In genomic region chr14:87687338-87687876, GRCh38 we compare ENCODE assay signal across 25 cellular contexts.
"Had no signal": no experiment of that assay in that cellular context is flagged by ENCODE, and none has a peak within 500 bp of the region (broad histone marks: within the 10 kb centered on the region; RNA-seq: fewer than 3 reads in every experiment).

No MANE protein-coding gene starts in this region.

- H3K9me3 Mint-ChIP-seq: activated CD4-positive, alpha-beta memory T cell treated with anti-CD3 and anti-CD28 coated beads, Interleukin-2, amount 10 ng/mL, durations not matched to agents 7 days and 5 days; activated naive CD4-positive, alpha-beta T cell treated with anti-CD3 and anti-CD28 coated beads, Interleukin-2, amount 10 ng/mL, durations not matched to agents 7 days and 5 days; activated T-cell treated with anti-CD3 and anti-CD28 coated beads, Interleukin-2, amount 50 U/mL, for 72 hours; activated T-helper 2 cell treated with anti-CD3 and anti-CD28 coated beads, Interferon-gamma antibody, Interleukin-2, Interleukin-4, amounts not matched to agents 10 μg/mL and 5 μg/mL and 100 μg/mL, durations not matched to agents 14 hours and 24 hours and 36 hours had no signal

- ATAC-seq: activated CD4-positive, alpha-beta T cell treated with anti-CD3 and anti-CD28 coated beads for 36 hours; activated T-cell treated with anti-CD3 and anti-CD28 coated beads, Interleukin-2, amount 50 U/mL, for 72 hours; Panc1; Right ventricle myocardium inferior had no signal

- H3K27ac Mint-ChIP-seq: activated CD4-positive, alpha-beta memory T cell treated with anti-CD3 and anti-CD28 coated beads, Interleukin-2, amount 10 ng/mL, durations not matched to agents 7 days and 5 days; activated CD4-positive, alpha-beta T cell treated with anti-CD3 and anti-CD28 coated beads for 36 hours; activated naive CD4-positive, alpha-beta T cell treated with anti-CD3 and anti-CD28 coated beads, Interleukin-2, amount 10 ng/mL, durations not matched to agents 7 days and 5 days; activated naive CD8-positive, alpha-beta T cell treated with anti-CD3 and anti-CD28 coated beads for 36 hours; activated T-cell treated with anti-CD3 and anti-CD28 coated beads, Interleukin-2, amount 50 U/mL, for 72 hours; activated T-helper 2 cell treated with anti-CD3 and anti-CD28 coated beads, Interferon-gamma antibody, Interleukin-2, Interleukin-4, amounts not matched to agents 10 μg/mL and 5 μg/mL and 100 μg/mL, durations not matched to agents 14 hours and 24 hours and 36 hours had no signal

- H3K9me3 ChIP-seq: MG63 had no signal

- H3K27me3 ChIP-seq: MG63 had no signal

- H3K27me3 Mint-ChIP-seq: activated CD4-positive, alpha-beta memory T cell treated with anti-CD3 and anti-CD28 coated beads, Interleukin-2, amount 10 ng/mL, durations not matched to agents 7 days and 5 days; activated naive CD4-positive, alpha-beta T cell treated with anti-CD3 and anti-CD28 coated beads, Interleukin-2, amount 10 ng/mL, durations not matched to agents 7 days and 5 days had no signal

- H3K27ac ChIP-seq: SK-N-MC, WERI-Rb-1 had no signal

- H3K36me3 ChIP-seq: MG63, WERI-Rb-1 had no signal

- H3K4me3 ChIP-seq: MG63, SK-N-MC had no signal

- DNase-seq: activated CD4-positive, alpha-beta memory T cell treated with anti-CD3 and anti-CD28 coated beads, Interleukin-2, amount 10 ng/mL, durations not matched to agents 7 days and 5 days; activated CD4-positive, alpha-beta T cell treated with anti-CD3 and anti-CD28 coated beads for 36 hours; activated CD4-positive, alpha-beta T cell treated with anti-CD3 and anti-CD28 coated beads, Interleukin-2, amount 50 U/mL, for 1 hour; activated gamma-delta T cell treated with Interleukin-2 at 50 U/mL for 16 hours; activated naive CD4-positive, alpha-beta T cell treated with anti-CD3 and anti-CD28 coated beads, Interleukin-2, amount 10 ng/mL, durations not matched to agents 7 days and 5 days; activated naive CD8-positive, alpha-beta T cell treated with anti-CD3 and anti-CD28 coated beads for 36 hours; activated T-cell treated with anti-CD3 and anti-CD28 coated beads, Interleukin-2, amount 50 U/mL, for 72 hours; caudate nucleus; MG63; MV-4-11; NCI-H1092 treated with DMSO at 0.1 percent for 48 hours; NCI-H1417 treated with DMSO at 0.1 percent for 48 hours; NCI-H1694 treated with DMSO at 0.1 percent for 48 hours; NCI-H2029 treated with DMSO at 0.1 percent for 48 hours; NCI-H510A; NCI-H69; NK-92 treated with Interleukin-12 subunit alpha and Interleukin-12 subunit beta, amount 100 ng/mL, for 24 hours; OCI-M1; RPMI8226; T-helper 1 cell; WERI-Rb-1 had no signal

- H3K36me3 Mint-ChIP-seq: activated naive CD4-positive, alpha-beta T cell treated with anti-CD3 and anti-CD28 coated beads, Interleukin-2, amount 10 ng/mL, durations not matched to agents 7 days and 5 days; activated naive CD8-positive, alpha-beta T cell treated with anti-CD3 and anti-CD28 coated beads for 36 hours had no signal

- H3K4me1 Mint-ChIP-seq: activated CD4-positive, alpha-beta memory T cell treated with anti-CD3 and anti-CD28 coated beads, Interleukin-2, amount 10 ng/mL, durations not matched to agents 7 days and 5 days; activated CD4-positive, alpha-beta T cell treated with anti-CD3 and anti-CD28 coated beads for 36 hours; activated naive CD4-positive, alpha-beta T cell treated with anti-CD3 and anti-CD28 coated beads, Interleukin-2, amount 10 ng/mL, durations not matched to agents 7 days and 5 days; activated naive CD8-positive, alpha-beta T cell treated with anti-CD3 and anti-CD28 coated beads for 36 hours had no signal

- H3K4me3 Mint-ChIP-seq: activated CD4-positive, alpha-beta memory T cell treated with anti-CD3 and anti-CD28 coated beads, Interleukin-2, amount 10 ng/mL, durations not matched to agents 7 days and 5 days; activated CD4-positive, alpha-beta T cell treated with anti-CD3 and anti-CD28 coated beads for 36 hours; activated naive CD4-positive, alpha-beta T cell treated with anti-CD3 and anti-CD28 coated beads, Interleukin-2, amount 10 ng/mL, durations not matched to agents 7 days and 5 days; activated naive CD8-positive, alpha-beta T cell treated with anti-CD3 and anti-CD28 coated beads for 36 hours; activated T-cell treated with anti-CD3 and anti-CD28 coated beads, Interleukin-2, amount 50 U/mL, for 72 hours had no signal
